21 cellular contexts compared by ENCODE assay signal in the genomic region with DNA sequence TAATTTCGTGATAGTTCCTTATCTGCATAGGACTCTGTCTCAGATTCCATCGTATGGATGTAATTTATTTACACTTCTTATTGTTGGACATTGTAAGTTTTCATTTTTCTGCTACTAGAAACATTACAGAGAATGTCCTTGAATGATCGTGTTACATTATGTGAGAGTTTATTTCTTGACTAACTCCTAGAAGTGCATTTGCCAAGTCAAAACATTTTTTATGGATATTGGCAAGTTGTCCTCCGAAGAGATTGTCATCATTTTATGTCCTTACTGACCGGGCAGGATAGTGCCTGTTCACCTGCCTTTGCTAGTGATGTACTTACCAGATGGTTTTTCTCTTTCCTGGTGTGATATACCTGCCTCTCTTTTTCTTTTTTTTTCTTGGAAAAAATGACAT.
"Had no signal": no experiment of that assay in that cellular context is flagged by ENCODE, and none has a peak within 500 bp of the region (broad histone marks: within the 10 kb centered on the region; RNA-seq: fewer than 3 reads in every experiment).

No MANE protein-coding gene starts in this region.

- H3K27ac ChIP-seq: esophagus squamous epithelium, hepatocyte, left ventricle myocardium inferior, lower lobe of right lung, right atrium auricular region, sigmoid colon, skin epidermis, testis, tibial nerve had no signal

- DNase-seq: cerebellar nuclear complex; dermis blood vessel endothelial cell; esophagus squamous epithelium; foreskin melanocyte; head of caudate nucleus; kidney glomerular epithelial cell; left ventricle myocardium inferior; lower lobe of right lung; midbrain; naive thymus-derived CD4-positive, alpha-beta T cell; nephron progenitor cell; sigmoid colon; stimulated activated CD4-positive, alpha-beta T cell treated with anti-CD3 and anti-CD28 coated beads, Interleukin-2, amount 100 ng/mL, for 24 hours; stimulated activated CD4-positive, alpha-beta T cell treated with anti-CD3 and anti-CD28 coated beads, Interleukin-4, amount 100 ng/mL, for 4 hours; stimulated activated naive B cell treated with anti-CD40 and anti-IgM and Interleukin-4, amounts not matched to agents 10 μg/mL and 1 μg/mL and 100 μg/mL, for 72 hours; stimulated activated naive CD8-positive, alpha-beta T cell treated with anti-CD3 and anti-CD28 coated beads, Interleukin-15, amount 100 ng/mL, for 72 hours; testis had no signal

- H3K4me3 ChIP-seq: esophagus squamous epithelium, hepatocyte, left ventricle myocardium inferior, lower lobe of right lung, right atrium auricular region, sigmoid colon, skin epidermis, testis, tibial nerve had no signal

- H3K4me2 ChIP-seq: hepatocyte had no signal

- ATAC-seq: lower lobe of right lung; naive thymus-derived CD4-positive, alpha-beta T cell; stimulated activated naive B cell treated with anti-CD40 and anti-IgM and Interleukin-4, amounts not matched to agents 10 μg/mL and 1 μg/mL and 100 μg/mL, for 72 hours; stimulated activated naive CD8-positive, alpha-beta T cell treated with anti-CD3 and anti-CD28 coated beads, Interleukin-15, amount 100 ng/mL, for 72 hours had no signal

- H3K27me3 ChIP-seq: esophagus squamous epithelium, hepatocyte, right atrium auricular region, sigmoid colon, testis, tibial nerve had no signal

- H3K9me3 ChIP-seq: esophagus squamous epithelium, left ventricle myocardium inferior, lower lobe of right lung, right atrium auricular region, sigmoid colon, testis, tibial nerve had no signal

- H3K4me1 ChIP-seq: esophagus squamous epithelium, lower lobe of right lung, right atrium auricular region, sigmoid colon, testis, tibial nerve had no signal

- H2AFZ ChIP-seq: hepatocyte had no signal
